In genomic region chr13:41613984-41614581, GRCh38 we compare ENCODE assay signal across 10 cellular contexts.
DNase-seq lines count a peak whose midpoint lies in the region; TF ChIP-seq lines count a peak whose summit lies in the region.
"Had no signal": no experiment of that assay in that cellular context is flagged by ENCODE, and none has a peak within 500 bp of the region (broad histone marks: within the 10 kb centered on the region; RNA-seq: fewer than 3 reads in every experiment).

No MANE protein-coding gene starts in this region.

- TF ChIP-seq POLR2A in uterus (IDR thresholded peaks at IDR 0.05), result no peak
- no peak for TF ChIP-seq POLR2A in suprapubic skin (IDR thresholded peaks at IDR 0.05)

- WGBS in suprapubic skin, result 57% methylated on average over 11 of the region's 12 CpGs

- H3K9me3 ChIP-seq in SJCRH30 (replicated peaks) (0 out of 2 replicates have a peak, but pooled peaks cover 3% of the 10 kb centered on the region), uterus (no peaks in the 10 kb centered on the region), suprapubic skin (no peaks in the 10 kb centered on the region)

- no peak for TF ChIP-seq CTCF in uterus (IDR thresholded peaks at IDR 0.05)
- no peak for TF ChIP-seq CTCF in suprapubic skin (IDR thresholded peaks at IDR 0.05)

- TF ChIP-seq EP300 in suprapubic skin (IDR thresholded peaks at IDR 0.05), result no peak

- H3K36me3 ChIP-seq in SJCRH30, result peaks cover 2% of the 10 kb centered on the region; the same call in 1 of the 2 replicates
- H3K36me3 ChIP-seq in uterus, result no peaks in the 10 kb centered on the region
- peaks cover 22% of the 10 kb centered on the region for H3K36me3 ChIP-seq in suprapubic skin

- intact Hi-C loops in uterus (cut with DNase I; ENCODE audit: low total_unique reads), result no loop called here

- H3K4me1 ChIP-seq in SJCRH30 (peaks cover 32% of the 10 kb centered on the region), uterus (peaks cover 9 to 17% of the 10 kb centered on the region in 2 donors), suprapubic skin (peaks cover 19% of the 10 kb centered on the region)

- H3K4me3 ChIP-seq in SJCRH30, result no peak overlapping the region
- H3K4me3 ChIP-seq in uterus, result no peak overlapping the region
- no peak overlapping the region for H3K4me3 ChIP-seq in suprapubic skin

- H3K27ac ChIP-seq in SJCRH30 (no peak overlapping the region), uterus (peak overlapping the region; percentile 78 to 80), suprapubic skin (no peak overlapping the region)

- DNase-seq in SJCRH30 (peak; percentile 33 to 49), fibroblast of the conjunctiva (ENCODE audit: low read depth) (peak; percentile 40), myocyte (ENCODE audit: low read depth) (peak; percentile 59), uterus (peak; percentile 68 to 74), suprapubic skin (ENCODE audit: low spot score in 2 of 2) (no peak), NCI-H345 (lab: John Stamatoyannopoulos, UW) (no peak), NCI-H2227 (lab: John Stamatoyannopoulos, UW; ENCODE audit: unreplicated experiment) (no peak), NCI-H128 (lab: John Stamatoyannopoulos, UW; ENCODE audit: unreplicated experiment) (no peak)
- DNase-seq: activated CD8-positive, alpha-beta memory T cell treated with anti-CD3 and anti-CD28 coated beads for 24 hours; RPMI8226 had no signal

- H3K27me3 ChIP-seq in SJCRH30 (no peaks in the 10 kb centered on the region), uterus (no peaks in the 10 kb centered on the region), suprapubic skin (no peaks in the 10 kb centered on the region)

Comparison
In these comparisons a context has a peak if more than half of its experiments do, and no peak if none do; other contexts are left out.
1. DNase-seq: peak in SJCRH30 (2 of 2), fibroblast of the conjunctiva (single experiment), myocyte (single experiment) and uterus (2 of 2); none in suprapubic skin (0 of 2), NCI-H345 (single experiment), NCI-H2227 (single experiment) and NCI-H128 (single experiment).
2. H3K27ac ChIP-seq: peak in uterus (2 of 2); none in SJCRH30 (single experiment) and suprapubic skin (single experiment).